In genomic region chr7:5847291-5847690, GRCh38 we compare ENCODE assay signal across 7 cellular contexts. TPM values are rescaled to one million over a fixed set of nuclear protein-coding genes. Genes with fewer than 3 reads are reported as not detected.
"Had no signal": no experiment of that assay in that cellular context is flagged by ENCODE, and none has a peak within 500 bp of the region (broad histone marks: within the 10 kb centered on the region; RNA-seq: fewer than 3 reads in every experiment).

No MANE protein-coding gene starts in this region.

RNA-seq across cellular contexts. Expression of gene OCM, which starts 33.3 kb away (rescaled TPM):
- total RNA-seq: M059J, NCI-H460, OCI-LY7, PC-9, Right ventricle myocardium superior, SJSA1 had no signal
- polyA plus RNA-seq: SK-N-SH had no signal
